8 cellular contexts compared by ENCODE assay signal in the genomic region with DNA sequence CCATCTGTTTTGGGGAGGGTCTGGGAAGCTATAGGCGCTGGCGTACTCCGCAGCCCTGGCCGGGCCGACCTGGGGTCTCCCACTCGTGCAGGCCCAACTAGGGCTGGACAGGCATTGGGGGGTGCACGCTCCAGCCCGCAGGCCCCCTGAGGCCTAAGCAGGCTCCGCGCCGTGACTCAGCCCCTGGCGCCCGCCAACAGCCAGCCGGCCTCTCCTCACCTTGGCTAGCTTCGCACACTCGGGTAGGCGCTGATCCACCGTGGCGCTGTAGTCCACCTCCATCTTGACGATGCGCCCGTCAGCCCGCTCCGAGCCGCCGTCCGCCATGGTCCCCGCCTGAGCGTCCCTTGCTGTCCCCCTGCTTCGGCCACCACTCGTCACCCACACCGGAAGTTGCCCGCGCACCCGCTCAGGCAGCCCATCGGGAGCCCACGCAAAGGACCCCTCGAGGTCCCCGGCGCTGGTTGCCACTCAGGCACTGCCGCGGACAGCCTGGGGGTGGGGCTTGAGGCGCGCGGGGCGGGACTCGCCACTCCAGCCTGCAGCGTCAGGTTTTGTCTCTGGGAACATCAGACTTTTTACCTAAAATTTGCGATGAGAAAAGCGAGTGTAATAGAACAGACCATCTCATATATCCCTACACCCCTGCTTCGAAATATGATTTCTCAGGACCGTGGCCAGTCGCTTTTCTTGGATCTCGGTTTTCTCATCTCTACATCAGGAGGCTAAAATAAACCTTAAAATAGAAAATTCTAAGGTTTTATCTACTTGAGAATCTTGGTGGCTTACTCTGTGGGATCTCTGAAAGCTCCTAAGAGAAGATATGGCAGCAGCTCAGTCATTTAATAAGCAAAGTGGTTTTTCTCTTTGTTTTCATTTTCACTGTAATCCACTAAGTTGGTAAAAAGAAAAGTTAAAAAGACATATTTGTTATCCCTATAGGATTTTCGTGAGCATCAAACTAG. TPM values are rescaled to one million over a fixed set of nuclear protein-coding genes. Genes with fewer than 3 reads are reported as not detected.
DNase-seq lines count a peak whose midpoint lies in the region; TF ChIP-seq lines count a peak whose summit lies in the region.

A gene (minus strand): TSS at position 385 of the 965 bp plus-strand sequence. CDS start 58 bp downstream, at position 327.

- peak within 1 kb of the TSS; percentile 86 to 92 for H3K9ac ChIP-seq in stomach smooth muscle (ENCODE audit: low read length in 2 of 2)

- H3K4me1 Mint-ChIP-seq in neural crest cell: peaks cover 34% of the 10 kb centered on the region

- H3K4me3 Mint-ChIP-seq in neural crest cell: peak within 1 kb of the TSS; percentile 95

- H3K36me3 ChIP-seq in H7 (replicated peaks; ENCODE audit: control insufficient read depth, insufficient read depth, low read length) (no peaks in the 10 kb centered on the region), MG63 (peaks cover 34% of the 10 kb centered on the region), stomach smooth muscle (ENCODE audit: control insufficient read depth in 2 of 2, insufficient read depth in 2 of 2, low read length in 2 of 2) (no peaks in the 10 kb centered on the region)

- H3K4me1 ChIP-seq in stomach smooth muscle (ENCODE audit: control insufficient read depth, insufficient read depth, low read length): peaks cover 13% of the 10 kb centered on the region

- H3K36me3 Mint-ChIP-seq in neural crest cell (ENCODE audit: low read depth): peaks cover 2% of the 10 kb centered on the region

- H3K9me3 ChIP-seq in MG63: no peaks in the 10 kb centered on the region
- H3K9me3 ChIP-seq in stomach smooth muscle (ENCODE audit: control insufficient read depth in 2 of 2, low read length in 2 of 2): no peaks in the 10 kb centered on the region

- H3K27me3 ChIP-seq in H7 (ENCODE audit: control insufficient read depth, insufficient read depth, low read length) (no peaks in the 10 kb centered on the region), MG63 (no peaks in the 10 kb centered on the region), stomach smooth muscle (ENCODE audit: control insufficient read depth in 1 of 2, insufficient read depth in 2 of 2, low read length in 2 of 2) (no peaks in the 10 kb centered on the region)

- in situ Hi-C loops in G401 (cut with HindIII; ENCODE audit: low sequenced_read_pairs): no loop called here

- H3K4me3 ChIP-seq in H7 (ENCODE audit: insufficient read depth, low read depth, low read length): peak within 1 kb of the TSS; percentile 100
- peak within 1 kb of the TSS; percentile 82 for H3K4me3 ChIP-seq in MG63
- H3K4me3 ChIP-seq in fibroblast of villous mesenchyme (ENCODE audit: low read depth, low read length): peak within 1 kb of the TSS; percentile 99
- peak within 1 kb of the TSS; percentile 91 to 98 for H3K4me3 ChIP-seq in stomach smooth muscle (ENCODE audit: low read length in 2 of 2)

- peak; percentile 94 for DNase-seq in G401 (ENCODE audit: low spot score)
- peak; percentile 96 for DNase-seq in H7
- DNase-seq in MG63: peak; percentile 92
- DNase-seq in SHP77 (lab: John Stamatoyannopoulos, UW): peak; percentile 85 to 88
- peak; percentile 89 for DNase-seq in activated gamma-delta T cell (lab: John Stamatoyannopoulos, UW)
- peak; percentile 92 for DNase-seq in fibroblast of villous mesenchyme (ENCODE audit: low read depth)
- DNase-seq in neural crest cell (ENCODE audit: low read depth, low spot score): peak; percentile 97

- TF ChIP-seq CTCF in fibroblast of villous mesenchyme (IDR thresholded peaks at IDR 0.05; ENCODE audit: insufficient read depth, low read depth, low read length): no peak
- no peak for TF ChIP-seq CTCF in neural crest cell (conservative IDR thresholded peaks at IDR 0.05)

- H3K27me3 Mint-ChIP-seq in neural crest cell (ENCODE audit: low read depth): no peaks in the 10 kb centered on the region

- H3K27ac Mint-ChIP-seq in neural crest cell (ENCODE audit: unreplicated experiment): peak within 1 kb of the TSS; percentile 98

- no peaks in the 10 kb centered on the region for H3K9me3 Mint-ChIP-seq in neural crest cell

- H3K27ac ChIP-seq in stomach smooth muscle (ENCODE audit: low read length): peak within 1 kb of the TSS; percentile 86

RNA-seq across cellular contexts. Expression of the gene that starts here (rescaled TPM):
- total RNA-seq in G401 (2014; rRNA removed; shearing (Covaris generic)): 20.5 and 21.3 TPM in 2 replicates
- total RNA-seq in H7 (2014; rRNA removed; shearing (Covaris generic)): 27.5 and 27.8 TPM in 2 replicates
- 20.5 and 53.9 TPM in 2 replicates for total RNA-seq in MG63 (2014; rRNA removed; shearing (Covaris generic); ENCODE audit: low replicate concordance)
- total RNA-seq in fibroblast of villous mesenchyme (19.6 and 32.4 TPM in 2 replicates), neural crest cell (54.7 and 55.6 TPM in 2 replicates)

Comparison
In these comparisons a context has a peak if more than half of its experiments do, and no peak if none do; other contexts are left out.
1. Peak in every context shown above with its lines: DNase-seq, H3K4me3 ChIP-seq and H3K27ac ChIP-seq.